In the genomic region with DNA sequence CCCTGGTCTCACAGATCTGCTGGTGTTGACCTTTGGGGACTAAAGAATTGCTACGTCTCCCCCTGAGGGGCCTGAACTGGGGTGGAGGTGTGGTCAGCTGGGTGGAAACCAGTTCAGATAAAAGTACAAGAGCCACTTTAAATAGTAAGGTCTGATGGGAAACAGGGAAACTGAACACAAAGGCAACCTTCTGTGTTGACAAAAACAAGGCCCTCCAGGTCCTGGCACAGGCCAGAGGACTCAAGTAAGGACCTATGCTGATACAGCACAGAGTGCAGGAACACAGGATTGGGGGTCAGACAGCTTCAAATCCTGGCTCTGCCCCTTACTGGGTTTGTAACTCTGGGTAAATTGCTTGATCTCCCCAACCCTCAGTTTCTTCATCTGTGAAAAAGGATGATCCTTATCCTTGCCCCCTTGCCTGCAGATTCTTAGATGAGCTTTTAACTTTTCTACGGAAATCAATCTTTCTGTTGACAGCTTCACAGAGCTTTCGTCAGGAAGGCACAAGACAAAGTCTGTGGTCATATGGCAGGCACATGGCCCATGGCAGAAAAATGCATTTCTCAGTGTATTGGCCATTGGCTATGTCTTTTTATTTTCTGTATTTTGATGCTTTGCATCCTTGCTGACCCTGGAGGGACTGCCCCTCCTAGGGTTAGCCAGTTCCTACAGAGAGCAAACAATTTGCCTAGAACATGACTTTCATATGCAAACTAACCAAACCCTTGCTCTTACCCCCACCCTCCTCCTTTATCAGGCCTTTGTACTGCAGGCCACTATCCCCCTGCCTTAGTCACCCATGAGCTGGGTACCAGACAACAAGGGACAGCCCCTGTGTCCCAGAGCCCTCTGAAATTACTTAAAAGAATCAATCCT, we compare ENCODE assay signal across 17 cellular contexts. TPM values are rescaled to one million over a fixed set of nuclear protein-coding genes. Genes with fewer than 3 reads are reported as not detected.
"Had no signal": no experiment of that assay in that cellular context is flagged by ENCODE, and none has a peak within 500 bp of the region (broad histone marks: within the 10 kb centered on the region; RNA-seq: fewer than 3 reads in every experiment).

No MANE protein-coding gene starts in this region.

- H3K36me3 ChIP-seq: neutrophil, tibial nerve, uterus had no signal

- H3K4me3 ChIP-seq: mucosa of descending colon, tibial nerve, uterus had no signal

- H3K4me1 ChIP-seq: tibial nerve, uterus had no signal

- DNase-seq: activated CD4-positive, CD25-positive, alpha-beta regulatory T cell treated with anti-CD3 and anti-CD28 coated beads, Interleukin-2, amount 50 U/mL, for 72 hours; activated naive CD4-positive, alpha-beta T cell treated with anti-CD3 and anti-CD28 coated beads, Interleukin-2, amount 10 ng/mL, durations not matched to agents 7 days and 5 days; activated T-cell treated with anti-CD3 and anti-CD28 coated beads for 4 hours; foreskin keratinocyte; left cardiac atrium; mucosa of descending colon; naive thymus-derived CD4-positive, alpha-beta T cell; posterior cingulate gyrus; retina; T-cell; T-helper 9 cell; uterus had no signal

- H3K9me3 ChIP-seq: mucosa of descending colon, neutrophil, tibial nerve, uterus had no signal

- H3K27me3 ChIP-seq: neutrophil, tibial nerve, uterus had no signal

- H3K27ac ChIP-seq: foreskin keratinocyte, neutrophil, tibial nerve, uterus had no signal

- H3K4me3 Mint-ChIP-seq: activated naive CD4-positive, alpha-beta T cell treated with anti-CD3 and anti-CD28 coated beads, Interleukin-2, amount 10 ng/mL, durations not matched to agents 7 days and 5 days; naive thymus-derived CD4-positive, alpha-beta T cell; stimulated activated effector memory CD8-positive, alpha-beta T cell treated with anti-CD3 and anti-CD28 coated beads, Interleukin-12 subunit alpha, Interleukin-12 subunit beta, amount 100 ng/mL, for 72 hours; T-cell had no signal

- H3K36me3 Mint-ChIP-seq: activated naive CD4-positive, alpha-beta T cell treated with anti-CD3 and anti-CD28 coated beads, Interleukin-2, amount 10 ng/mL, durations not matched to agents 7 days and 5 days; naive thymus-derived CD4-positive, alpha-beta T cell; stimulated activated effector memory CD8-positive, alpha-beta T cell treated with anti-CD3 and anti-CD28 coated beads, Interleukin-12 subunit alpha, Interleukin-12 subunit beta, amount 100 ng/mL, for 72 hours; T-cell had no signal

- H3K27ac Mint-ChIP-seq: activated naive CD4-positive, alpha-beta T cell treated with anti-CD3 and anti-CD28 coated beads, Interleukin-2, amount 10 ng/mL, durations not matched to agents 7 days and 5 days; stimulated activated effector memory CD8-positive, alpha-beta T cell treated with anti-CD3 and anti-CD28 coated beads, Interleukin-12 subunit alpha, Interleukin-12 subunit beta, amount 100 ng/mL, for 72 hours; T-cell had no signal

- ATAC-seq: foreskin keratinocyte; left cardiac atrium; mucosa of descending colon; naive thymus-derived CD4-positive, alpha-beta T cell; stimulated activated effector memory CD8-positive, alpha-beta T cell treated with anti-CD3 and anti-CD28 coated beads, Interleukin-12 subunit alpha, Interleukin-12 subunit beta, amount 100 ng/mL, for 72 hours; T-cell had no signal

- H3K4me1 Mint-ChIP-seq: activated naive CD4-positive, alpha-beta T cell treated with anti-CD3 and anti-CD28 coated beads, Interleukin-2, amount 10 ng/mL, durations not matched to agents 7 days and 5 days; naive thymus-derived CD4-positive, alpha-beta T cell; stimulated activated effector memory CD8-positive, alpha-beta T cell treated with anti-CD3 and anti-CD28 coated beads, Interleukin-12 subunit alpha, Interleukin-12 subunit beta, amount 100 ng/mL, for 72 hours; T-cell had no signal

- H3K9me3 Mint-ChIP-seq: activated naive CD4-positive, alpha-beta T cell treated with anti-CD3 and anti-CD28 coated beads, Interleukin-2, amount 10 ng/mL, durations not matched to agents 7 days and 5 days; naive thymus-derived CD4-positive, alpha-beta T cell; stimulated activated effector memory CD8-positive, alpha-beta T cell treated with anti-CD3 and anti-CD28 coated beads, Interleukin-12 subunit alpha, Interleukin-12 subunit beta, amount 100 ng/mL, for 72 hours; T-cell had no signal

RNA-seq across cellular contexts. Expression of a gene that starts 24.4 kb away (rescaled TPM):
- total RNA-seq: lung microvascular endothelial cell had no signal

RNA-seq across cellular contexts. Expression of a gene that starts 59.8 kb away (rescaled TPM):
- total RNA-seq: astrocyte had no signal
